12 cellular contexts compared by ENCODE assay signal in the genomic region with DNA sequence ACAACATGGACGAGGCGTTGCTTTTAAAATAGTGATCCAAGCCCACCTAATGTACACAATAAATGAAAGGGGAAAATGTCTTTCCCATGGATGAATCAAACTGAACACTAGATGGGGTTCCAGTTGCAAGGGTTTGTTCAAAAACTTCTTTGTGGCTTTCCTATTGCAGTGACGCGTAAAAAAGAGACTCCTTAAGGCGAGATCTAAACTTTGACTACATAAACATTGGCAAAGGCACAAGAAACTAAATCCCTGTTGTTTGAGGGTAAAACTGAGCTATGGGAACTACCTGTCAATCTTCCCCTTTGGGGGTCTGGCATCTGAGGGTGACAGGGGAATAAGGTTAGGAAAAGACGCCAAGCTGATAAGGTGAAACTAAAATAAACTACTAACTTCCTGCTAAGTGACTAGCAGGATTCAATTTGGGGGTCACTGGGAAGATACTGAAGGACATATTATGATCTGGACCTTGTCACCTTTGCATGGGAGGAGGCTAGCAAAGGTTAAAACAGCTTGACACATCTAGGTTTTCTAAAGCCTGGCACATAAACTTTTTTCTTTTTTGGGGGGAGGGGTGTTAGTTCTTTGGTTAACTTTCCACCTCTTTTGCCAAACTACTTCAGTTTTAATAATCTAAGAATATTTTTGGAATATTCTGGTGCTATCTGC. TPM values are rescaled to one million over a fixed set of nuclear protein-coding genes. Genes with fewer than 3 reads are reported as not detected.
A peak's percentile ranks its signal among the peaks of the same experiment; 100 is the strongest.
DNase-seq lines count a peak whose midpoint lies in the region; ATAC-seq and TF ChIP-seq lines count a peak whose summit lies in the region.
"Had no signal": no experiment of that assay in that cellular context is flagged by ENCODE, and none has a peak within 500 bp of the region (broad histone marks: within the 10 kb centered on the region; RNA-seq: fewer than 3 reads in every experiment).

No MANE protein-coding gene starts in this region.

- H3K4me3 ChIP-seq in RWPE2 (ENCODE audit: severe bottlenecking): no peak overlapping the region
- H3K4me3 ChIP-seq in foreskin fibroblast (ENCODE audit: low read depth in 1 of 2, low read length in 2 of 2): peak overlapping the region; percentile 32 to 39
- no peak overlapping the region for H3K4me3 ChIP-seq in heart left ventricle

- ATAC-seq in RWPE2 (ENCODE audit: low read depth) (no peak), GM21447 (IDR thresholded peaks at IDR 0.05; ENCODE audit: unreplicated experiment) (no peak), heart left ventricle (no peak)

- no peak overlapping the region for H3K27ac ChIP-seq in RWPE2 (ENCODE audit: poor library complexity, severe bottlenecking)
- H3K27ac ChIP-seq in heart left ventricle: no peak overlapping the region

- H3K27me3 ChIP-seq in RWPE2 (ENCODE audit: insufficient read depth, poor library complexity, severe bottlenecking): peaks cover 92% of the 10 kb centered on the region
- H3K27me3 ChIP-seq in heart left ventricle: peaks cover 21 to 79% (median 54%) of the 10 kb centered on the region in 9 donors

- H3K9me3 ChIP-seq in RWPE2 (ENCODE audit: severe bottlenecking) (no peaks in the 10 kb centered on the region), heart left ventricle (no peaks in the 10 kb centered on the region)

- intact Hi-C loops in heart left ventricle (cut with DNase I): no loop called here
- intact Hi-C loops in posterior vena cava (cut with DNase I): no loop called here

- 22 to 32% (median 26%) methylated on average over 6 of the region's 6 CpGs for WGBS in heart left ventricle, 4 donors

- H3K4me1 ChIP-seq in RWPE2 (ENCODE audit: insufficient read depth, poor library complexity, severe bottlenecking): no peaks in the 10 kb centered on the region
- H3K4me1 ChIP-seq in heart left ventricle: peaks cover 0 to 14% (median 7%) of the 10 kb centered on the region in 12 donors

- in situ Hi-C loops in KBM-7 (cut with MboI; ENCODE audit: low pct_unique_long_range_greater_than_20kb, low sequenced_read_pairs): no loop called here

- peak; percentile 14 for TF ChIP-seq CTCF in RWPE2 (IDR thresholded peaks at IDR 0.05; ENCODE audit: poor library complexity, severe bottlenecking)
- peak; percentile 60 for TF ChIP-seq CTCF in foreskin fibroblast (IDR thresholded peaks at IDR 0.05; ENCODE audit: low read depth, low read length)
- no peak for TF ChIP-seq CTCF in heart left ventricle (IDR thresholded peaks at IDR 0.05)

- peak; percentile 9 for DNase-seq in DMS 273 treated with DMSO at 0.1 percent for 48 hours (lab: John Stamatoyannopoulos, UW)
- DNase-seq in RWPE2 (ENCODE audit: low spot score): no peak
- DNase-seq in foreskin fibroblast: peak in 1 of 2 donors; percentile 63
- DNase-seq in putamen (ENCODE audit: low spot score): peak; percentile 43
- DNase-seq in heart left ventricle: no peak
- no peak for DNase-seq in KBM-7
- DNase-seq in posterior vena cava (ENCODE audit: low spot score): no peak
- DNase-seq: activated CD4-positive, CD25-positive, alpha-beta regulatory T cell treated with anti-CD3 and anti-CD28 coated beads, Interleukin-2, amount 50 U/mL, for 72 hours; activated naive CD4-positive, alpha-beta T cell treated with anti-CD3 and anti-CD28 coated beads for 36 hours; foreskin melanocyte; naive B cell had no signal

- H3K36me3 ChIP-seq in RWPE2 (ENCODE audit: low read depth) (no peaks in the 10 kb centered on the region), heart left ventricle (no peaks in the 10 kb centered on the region)

- no peak for TF ChIP-seq POLR2A in heart left ventricle (IDR thresholded peaks at IDR 0.05)

RNA-seq across cellular contexts. Expression of gene SALL1, which starts 4.7 kb away (rescaled TPM):
- total RNA-seq in heart left ventricle (under 1 TPM in 5 of 9 donors, not detected in 4; 0.05 to 0.75 (median 0.13) TPM), posterior vena cava (not detected)
- under 1 TPM; 0.08 TPM for polyA plus RNA-seq in heart left ventricle
- total RNA-seq: activated naive CD4-positive, alpha-beta T cell treated with anti-CD3 and anti-CD28 coated beads for 36 hours had no signal

Comparison
In these comparisons a context has a peak if more than half of its experiments do, and no peak if none do; other contexts are left out.
1. DNase-seq: peak in DMS 273 treated with DMSO at 0.1 percent for 48 hours (single experiment) and putamen (single experiment); none in RWPE2 (single experiment), heart left ventricle (0 of 5), KBM-7 (single experiment) and posterior vena cava (single experiment).
2. H3K4me3 ChIP-seq: peak in foreskin fibroblast (2 of 2); none in RWPE2 (single experiment) and heart left ventricle (0 of 12).
3. CTCF ChIP-seq: peak in RWPE2 (single experiment) and foreskin fibroblast (single experiment); none in heart left ventricle (0 of 12).